Comparison of ENCODE assay signal across 1 cellular context in the genomic region with DNA sequence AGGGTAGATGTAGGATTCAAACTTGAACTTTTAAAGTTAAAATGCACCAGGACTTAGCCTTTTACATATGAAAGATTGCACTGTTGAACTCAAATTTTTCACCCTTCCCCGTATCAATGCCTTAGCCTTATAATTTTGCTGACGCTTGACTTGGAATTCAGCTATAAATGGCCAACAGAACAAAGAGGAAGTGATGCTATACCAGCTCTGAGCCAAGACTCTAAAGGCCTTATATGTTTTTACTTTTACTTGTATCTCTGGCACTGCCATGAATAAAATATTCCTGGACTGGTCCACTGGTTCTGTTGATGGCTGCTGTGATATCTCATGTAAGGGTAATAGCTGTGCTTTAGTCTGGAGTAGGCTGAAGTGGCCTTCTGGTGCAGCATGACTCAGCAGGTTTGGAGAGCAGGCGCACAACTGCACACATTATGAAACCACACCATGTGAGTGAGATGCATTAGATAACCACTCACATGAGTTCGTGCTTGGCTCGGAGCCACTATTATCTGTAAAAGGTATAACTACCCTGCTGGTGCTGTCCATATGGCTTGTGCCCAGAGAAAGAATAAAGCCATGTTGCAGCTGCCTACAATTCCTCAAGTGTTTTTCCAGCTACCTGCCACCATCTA.
TF ChIP-seq lines count a peak whose summit lies in the region.

No MANE protein-coding gene starts in this region.

TF ChIP-seq in GM12878, 131 proteins besides CTCF, POLR2A, EP300 and RAD21:
- TF ChIP-seq, protein P1, sequence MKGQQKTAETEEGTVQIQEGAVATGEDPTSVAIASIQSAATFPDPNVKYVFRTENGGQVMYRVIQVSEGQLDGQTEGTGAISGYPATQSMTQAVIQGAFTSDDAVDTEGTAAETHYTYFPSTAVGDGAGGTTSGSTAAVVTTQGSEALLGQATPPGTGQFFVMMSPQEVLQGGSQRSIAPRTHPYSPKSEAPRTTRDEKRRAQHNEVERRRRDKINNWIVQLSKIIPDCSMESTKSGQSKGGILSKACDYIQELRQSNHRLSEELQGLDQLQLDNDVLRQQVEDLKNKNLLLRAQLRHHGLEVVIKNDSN (IDR thresholded peaks at IDR 0.05; ENCODE audit: borderline replicate concordance, extremely low read length, insufficient read depth, low read depth, low read length) = no peak
- TF ChIP-seq PAX8 (IDR thresholded peaks at IDR 0.05) = no peak
- TF ChIP-seq CBX5 (IDR thresholded peaks at IDR 0.05; ENCODE audit: low read depth) = peak; percentile 72; the same call in 1 of the 2 replicates
- 0 out of 2 replicates have a peak, but pooled peaks have one; percentile 24 for TF ChIP-seq YY1 (IDR thresholded peaks at IDR 0.05; ENCODE audit: low read depth, low read length)
- TF ChIP-seq, protein P2, sequence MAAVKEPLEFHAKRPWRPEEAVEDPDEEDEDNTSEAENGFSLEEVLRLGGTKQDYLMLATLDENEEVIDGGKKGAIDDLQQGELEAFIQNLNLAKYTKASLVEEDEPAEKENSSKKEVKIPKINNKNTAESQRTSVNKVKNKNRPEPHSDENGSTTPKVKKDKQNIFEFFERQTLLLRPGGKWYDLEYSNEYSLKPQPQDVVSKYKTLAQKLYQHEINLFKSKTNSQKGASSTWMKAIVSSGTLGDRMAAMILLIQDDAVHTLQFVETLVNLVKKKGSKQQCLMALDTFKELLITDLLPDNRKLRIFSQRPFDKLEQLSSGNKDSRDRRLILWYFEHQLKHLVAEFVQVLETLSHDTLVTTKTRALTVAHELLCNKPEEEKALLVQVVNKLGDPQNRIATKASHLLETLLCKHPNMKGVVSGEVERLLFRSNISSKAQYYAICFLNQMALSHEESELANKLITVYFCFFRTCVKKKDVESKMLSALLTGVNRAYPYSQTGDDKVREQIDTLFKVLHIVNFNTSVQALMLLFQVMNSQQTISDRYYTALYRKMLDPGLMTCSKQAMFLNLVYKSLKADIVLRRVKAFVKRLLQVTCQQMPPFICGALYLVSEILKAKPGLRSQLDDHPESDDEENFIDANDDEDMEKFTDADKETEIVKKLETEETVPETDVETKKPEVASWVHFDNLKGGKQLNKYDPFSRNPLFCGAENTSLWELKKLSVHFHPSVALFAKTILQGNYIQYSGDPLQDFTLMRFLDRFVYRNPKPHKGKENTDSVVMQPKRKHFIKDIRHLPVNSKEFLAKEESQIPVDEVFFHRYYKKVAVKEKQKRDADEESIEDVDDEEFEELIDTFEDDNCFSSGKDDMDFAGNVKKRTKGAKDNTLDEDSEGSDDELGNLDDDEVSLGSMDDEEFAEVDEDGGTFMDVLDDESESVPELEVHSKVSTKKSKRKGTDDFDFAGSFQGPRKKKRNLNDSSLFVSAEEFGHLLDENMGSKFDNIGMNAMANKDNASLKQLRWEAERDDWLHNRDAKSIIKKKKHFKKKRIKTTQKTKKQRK (IDR thresholded peaks at IDR 0.05; ENCODE audit: low read depth, low read length) = peak; percentile 74
- TF ChIP-seq SPI1 (IDR thresholded peaks at IDR 0.05; ENCODE audit: borderline replicate concordance, insufficient read depth, low read depth, low read length) = peak; percentile 7; the same call in 1 of the 2 replicates
